ENCODE assay signal across 1 cellular context in genomic region chr6:28266962-28267694, GRCh38.
TF ChIP-seq lines count a peak whose summit lies in the region.

Gene ZSCAN26, plus strand, starts transcription at chr6:28267143. Its CDS starts 4,777 bp downstream, at chr6:28271920.

TF ChIP-seq in HepG2, 621 proteins besides CTCF, POLR2A, EP300 and RAD21 (continued from another document and continues in another):
- no peak for TF ChIP-seq ETS1 (CRISPR knock-in tag; IDR thresholded peaks at IDR 0.05)
- no peak for TF ChIP-seq EZH2 (conservative IDR thresholded peaks at IDR 0.05; ENCODE audit: low read depth, low read length)
- no peak for TF ChIP-seq ZFP36L1 (CRISPR knock-in tag; IDR thresholded peaks at IDR 0.05)
- TF ChIP-seq ZBTB39 (CRISPR knock-in tag; IDR thresholded peaks at IDR 0.05): no peak
- peak; percentile 59; the same call in 1 of the 2 replicates for TF ChIP-seq AHDC1 (CRISPR knock-in tag; IDR thresholded peaks at IDR 0.05; ENCODE audit: borderline replicate concordance)
- no peak for TF ChIP-seq DPF2 (CRISPR knock-in tag; IDR thresholded peaks at IDR 0.05; ENCODE audit: borderline replicate concordance, low read depth)
- TF ChIP-seq ZNF512 (CRISPR knock-in tag; IDR thresholded peaks at IDR 0.05): 0 out of 2 replicates have a peak, but pooled peaks have one; percentile 78
- no peak for TF ChIP-seq CBFB (CRISPR knock-in tag; IDR thresholded peaks at IDR 0.05)
- TF ChIP-seq ZNF883 (CRISPR knock-in tag; IDR thresholded peaks at IDR 0.05; ENCODE audit: not compliant biosample characterization): peak; percentile 95
- peak; percentile 96; the same call in 1 of the 2 replicates for TF ChIP-seq E2F2 (CRISPR knock-in tag; IDR thresholded peaks at IDR 0.05; ENCODE audit: borderline replicate concordance)
- TF ChIP-seq ZNF569 (CRISPR knock-in tag; IDR thresholded peaks at IDR 0.05; ENCODE audit: borderline replicate concordance): no peak
- peak; percentile 89 for TF ChIP-seq DMAP1 (CRISPR knock-in tag; IDR thresholded peaks at IDR 0.05)
- peak; percentile 84; the same call in 1 of the 2 replicates for TF ChIP-seq ZNF543 (CRISPR knock-in tag; IDR thresholded peaks at IDR 0.05)
- TF ChIP-seq KAT2B (IDR thresholded peaks at IDR 0.05; ENCODE audit: borderline replicate concordance, low read depth, low read length): no peak
- no peak for TF ChIP-seq ZNF790 (CRISPR knock-in tag; IDR thresholded peaks at IDR 0.05; ENCODE audit: borderline replicate concordance)
- no peak for TF ChIP-seq THAP8 (CRISPR knock-in tag; IDR thresholded peaks at IDR 0.05; ENCODE audit: borderline replicate concordance)
- 0 out of 2 replicates have a peak, but pooled peaks have one; percentile 88 for TF ChIP-seq ZNF850 (CRISPR knock-in tag; conservative IDR thresholded peaks at IDR 0.05)
- peak; percentile 70 for TF ChIP-seq ELF4 (CRISPR knock-in tag; IDR thresholded peaks at IDR 0.05; ENCODE audit: borderline replicate concordance)
- peak; percentile 53; the same call in 1 of the 2 replicates for TF ChIP-seq MAX (IDR thresholded peaks at IDR 0.05)
- TF ChIP-seq THAP9 (CRISPR knock-in tag; IDR thresholded peaks at IDR 0.05; ENCODE audit: borderline replicate concordance): peak; percentile 90
- TF ChIP-seq HDAC6 (IDR thresholded peaks at IDR 0.05; ENCODE audit: low read depth, low read length): no peak
- TF ChIP-seq ZFYVE20 (CRISPR knock-in tag; IDR thresholded peaks at IDR 0.05; ENCODE audit: borderline replicate concordance, low read depth): no peak
- TF ChIP-seq EEA1 (CRISPR knock-in tag; IDR thresholded peaks at IDR 0.05; ENCODE audit: borderline replicate concordance): no peak
- no peak; the same call in 1 of the 2 replicates for TF ChIP-seq NFKBIZ (CRISPR knock-in tag; IDR thresholded peaks at IDR 0.05)
- TF ChIP-seq MXD1 (CRISPR knock-in tag; IDR thresholded peaks at IDR 0.05): peak; percentile 63; the same call in 1 of the 2 replicates
- no peak for TF ChIP-seq CENPT (CRISPR knock-in tag; IDR thresholded peaks at IDR 0.05; ENCODE audit: low read depth)
- TF ChIP-seq STAT6 (CRISPR knock-in tag; IDR thresholded peaks at IDR 0.05; ENCODE audit: borderline replicate concordance): no peak
- TF ChIP-seq TRIM24 (CRISPR knock-in tag; IDR thresholded peaks at IDR 0.05): no peak
- 0 out of 2 replicates have a peak, but pooled peaks have one; percentile 44 for TF ChIP-seq PPARG (CRISPR knock-in tag; conservative IDR thresholded peaks at IDR 0.05)
- TF ChIP-seq ZNF891 (CRISPR knock-in tag; IDR thresholded peaks at IDR 0.05): peak; percentile 96
- peak; percentile 92 for TF ChIP-seq ZNF292 (CRISPR knock-in tag; IDR thresholded peaks at IDR 0.05; ENCODE audit: borderline replicate concordance, low read depth)
- TF ChIP-seq ATF1 (CRISPR knock-in tag; IDR thresholded peaks at IDR 0.05): no peak; the same call in 1 of the 2 replicates
- peak; percentile 89; the same call in 1 of the 2 replicates for TF ChIP-seq ZNF766 (CRISPR knock-in tag; IDR thresholded peaks at IDR 0.05; ENCODE audit: borderline replicate concordance)
- peak; percentile 74 for TF ChIP-seq TEAD3 (CRISPR knock-in tag; optimal IDR thresholded peaks at IDR 0.05; ENCODE audit: borderline replicate concordance)
- no peak for TF ChIP-seq CC2D1A (CRISPR knock-in tag; IDR thresholded peaks at IDR 0.05)
- no peak; the same call in 1 of the 2 replicates for TF ChIP-seq PRMT3 (CRISPR knock-in tag; IDR thresholded peaks at IDR 0.05; ENCODE audit: borderline replicate concordance, low read depth)
- TF ChIP-seq ISX (CRISPR knock-in tag; conservative IDR thresholded peaks at IDR 0.05): 0 out of 2 replicates have a peak, but pooled peaks have one; percentile 73
- TF ChIP-seq HOXA5 (CRISPR knock-in tag; IDR thresholded peaks at IDR 0.05): peak; percentile 96
- TF ChIP-seq TSC22D2 (CRISPR knock-in tag; IDR thresholded peaks at IDR 0.05; ENCODE audit: borderline replicate concordance): peak; percentile 95
- TF ChIP-seq MYC (CRISPR knock-in tag; IDR thresholded peaks at IDR 0.05; ENCODE audit: borderline replicate concordance): peak; percentile 79; the same call in 1 of the 2 replicates
- TF ChIP-seq FOXA3 (CRISPR knock-in tag; IDR thresholded peaks at IDR 0.05): peak; percentile 71
